Comparison of ENCODE assay signal across 8 cellular contexts in the genomic region with DNA sequence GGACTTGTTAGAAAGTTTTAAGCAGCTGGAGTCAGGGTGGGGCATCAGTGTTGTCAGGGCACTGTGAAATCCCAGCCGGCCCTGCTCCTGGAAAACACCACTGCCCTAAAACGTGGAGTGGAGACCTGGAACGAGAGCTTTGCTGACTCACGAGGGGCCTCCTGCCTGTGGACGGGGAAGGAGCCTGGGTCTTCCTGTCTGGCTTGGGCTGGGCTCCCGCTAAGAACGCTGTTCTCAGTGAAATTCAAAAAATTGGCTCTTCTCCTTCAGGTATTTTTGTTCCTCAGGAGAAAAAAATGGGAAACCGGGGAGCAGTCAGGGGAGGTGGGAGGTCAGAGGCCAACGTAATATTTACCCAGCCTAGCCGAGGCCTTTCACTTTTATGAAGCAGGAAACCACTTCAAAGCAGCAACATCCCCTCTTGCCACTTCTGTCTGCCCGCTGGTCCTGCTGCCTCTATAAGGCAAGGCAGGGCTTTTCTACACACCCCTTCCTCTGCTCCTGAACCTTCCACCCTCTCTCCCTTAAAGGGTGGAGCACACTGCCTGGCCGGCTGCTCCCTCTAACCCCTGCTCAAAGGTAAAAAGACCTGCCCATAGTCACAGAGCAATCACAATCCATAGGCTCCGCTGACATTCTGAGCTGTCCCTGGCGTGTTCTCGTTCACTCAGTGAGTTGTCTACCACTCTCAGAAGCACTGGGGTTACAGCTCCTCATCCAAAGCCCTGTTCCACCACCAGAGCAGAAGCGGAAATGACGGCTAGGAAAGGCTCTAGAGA. TPM values are rescaled to one million over a fixed set of nuclear protein-coding genes. Genes with fewer than 3 reads are reported as not detected.
DNase-seq lines count a peak whose midpoint lies in the region; ATAC-seq and TF ChIP-seq lines count a peak whose summit lies in the region.

No MANE protein-coding gene starts in this region.

- no peaks in the 10 kb centered on the region for H3K9me3 ChIP-seq in BLaER1
- no peaks in the 10 kb centered on the region for H3K9me3 ChIP-seq in stomach

- no peak for TF ChIP-seq POLR2A in stomach (IDR thresholded peaks at IDR 0.05)

- intact Hi-C loops in stomach (cut with DNase I; ENCODE audit: low total_unique reads) = no loop called here

- ATAC-seq in HG03039 (IDR thresholded peaks at IDR 0.05; ENCODE audit: unreplicated experiment) (peak; percentile 52), HG02981 (IDR thresholded peaks at IDR 0.05; ENCODE audit: unreplicated experiment) (no peak)

- H4K20me1 ChIP-seq in BLaER1 = no peaks in the 10 kb centered on the region

- TF ChIP-seq CTCF in stomach (IDR thresholded peaks at IDR 0.05) = no peak

- H3K27me3 ChIP-seq in BLaER1 (peaks cover 16% of the 10 kb centered on the region), stomach (no peaks in the 10 kb centered on the region)

- H3K4me3 ChIP-seq in BLaER1 (no peak overlapping the region), stomach (peak overlapping the region in 1 of 4 donors; percentile 7)

- TF ChIP-seq EP300 in stomach (IDR thresholded peaks at IDR 0.05) = no peak

- 14 to 32% (median 19%) methylated on average over 17 of the region's 17 CpGs for WGBS in stomach, 5 donors

- H3K4me2 ChIP-seq in BLaER1 = peak overlapping the region; percentile 86

- peaks cover 17% of the 10 kb centered on the region for H3K4me1 ChIP-seq in BLaER1
- H3K4me1 ChIP-seq in stomach = peaks cover 90 to 100% (median 97%) of the 10 kb centered on the region in 4 donors

- DNase-seq in amniotic epithelial cell (ENCODE audit: low read depth) = peak; percentile 82
- DNase-seq in islet precursor cell = peak; percentile 85
- DNase-seq in stomach = peak; percentile 48
- no peak for DNase-seq in activated CD8-positive, alpha-beta memory T cell treated with anti-CD3 and anti-CD28 coated beads, Interleukin-2, amount 50 U/mL, for 4 hours
- no peak for DNase-seq in NCI-H2196 treated with DMSO at 0.1 percent for 48 hours (lab: John Stamatoyannopoulos, UW; ENCODE audit: unreplicated experiment)

- H3K36me3 ChIP-seq in BLaER1 (no peaks in the 10 kb centered on the region), stomach (peaks cover 0 to under 1% (median 0%) of the 10 kb centered on the region in 4 donors)

- H3K27ac ChIP-seq in BLaER1 (peak overlapping the region; percentile 16; the same call in 1 of the 2 replicates), stomach (peak overlapping the region; percentile 73 to 97 (median 92))

- H3K9ac ChIP-seq in BLaER1 = 0 out of 2 replicates have a peak overlapping the region, but pooled peaks have one; percentile 20

RNA-seq across cellular contexts. Expression of a gene that starts 8.0 kb away (rescaled TPM):
- total RNA-seq in stomach = 100 to 1,000 TPM in 1 of 5 donors, 10 to 100 TPM in 4; 21.0 to 185 (median 39.7) TPM
- 10 to 100 TPM in 1 of 3 donors, 1 to 10 TPM in 2; 2.7 to 13.9 (median 4.0) TPM for polyA plus RNA-seq in stomach

Comparison
In these comparisons a context has a peak if more than half of its experiments do, and no peak if none do; other contexts are left out.
1. DNase-seq: peak in amniotic epithelial cell (single experiment), islet precursor cell (single experiment) and stomach (single experiment); none in activated CD8-positive, alpha-beta memory T cell treated with anti-CD3 and anti-CD28 coated beads, Interleukin-2, amount 50 U/mL, for 4 hours (single experiment) and NCI-H2196 treated with DMSO at 0.1 percent for 48 hours (single experiment).